In the genomic region with DNA sequence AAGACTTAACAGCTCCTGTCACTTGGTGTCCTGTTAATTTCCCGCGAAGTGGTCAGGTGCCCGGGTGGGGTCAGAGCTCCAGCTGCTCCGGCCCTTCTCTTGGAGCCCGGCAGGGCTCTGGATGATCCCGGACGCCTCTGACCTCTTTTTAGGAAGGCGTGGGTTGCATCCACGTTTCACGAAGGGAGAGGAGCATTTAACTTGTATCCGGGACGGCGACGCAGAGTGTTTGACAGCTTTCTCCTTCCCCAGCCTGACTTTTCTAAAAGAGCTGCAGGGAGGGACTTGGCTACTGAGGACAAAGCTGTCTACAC, we compare ENCODE assay signal across 6 cellular contexts. TPM values are rescaled to one million over a fixed set of nuclear protein-coding genes. Genes with fewer than 3 reads are reported as not detected.
DNase-seq lines count a peak whose midpoint lies in the region; ATAC-seq and TF ChIP-seq lines count a peak whose summit lies in the region.

No MANE protein-coding gene starts in this region.

- peaks cover 6% of the 10 kb centered on the region; the same call in 1 of the 2 replicates for H3K9me3 ChIP-seq in MG63

- ATAC-seq in HG03135 (IDR thresholded peaks at IDR 0.05; ENCODE audit: unreplicated experiment) = no peak

- H3K27me3 ChIP-seq in MG63 = no peaks in the 10 kb centered on the region

- H3K27ac ChIP-seq in C4-2B = peak overlapping the region; percentile 62

- TF ChIP-seq CTCF in C4-2B (conservative IDR thresholded peaks at IDR 0.05) = no peak
- TF ChIP-seq CTCF in fibroblast of villous mesenchyme (IDR thresholded peaks at IDR 0.05; ENCODE audit: insufficient read depth, low read depth, low read length) = no peak

- H3K4me1 Mint-ChIP-seq in stimulated activated naive CD8-positive, alpha-beta T cell treated with anti-CD3 and anti-CD28 coated beads, Interleukin-15, Interleukin-2, amounts not matched to agents 100 ng/mL and 50 ng/mL, for 24 hours (ENCODE audit: low read depth) = peaks cover 13% of the 10 kb centered on the region

- H3K4me3 ChIP-seq in MG63 (peak overlapping the region; percentile 63), fibroblast of villous mesenchyme (ENCODE audit: low read depth, low read length) (peak overlapping the region; percentile 93)

- H3K27ac Mint-ChIP-seq in stimulated activated naive CD8-positive, alpha-beta T cell treated with anti-CD3 and anti-CD28 coated beads, Interleukin-15, Interleukin-2, amounts not matched to agents 100 ng/mL and 50 ng/mL, for 24 hours = peak overlapping the region; percentile 96

- H3K9me3 Mint-ChIP-seq in stimulated activated naive CD8-positive, alpha-beta T cell treated with anti-CD3 and anti-CD28 coated beads, Interleukin-15, Interleukin-2, amounts not matched to agents 100 ng/mL and 50 ng/mL, for 24 hours = peaks cover 22% of the 10 kb centered on the region

- H3K4me3 Mint-ChIP-seq in stimulated activated naive CD8-positive, alpha-beta T cell treated with anti-CD3 and anti-CD28 coated beads, Interleukin-15, Interleukin-2, amounts not matched to agents 100 ng/mL and 50 ng/mL, for 24 hours = peak overlapping the region; percentile 96

- H3K27me3 Mint-ChIP-seq in stimulated activated naive CD8-positive, alpha-beta T cell treated with anti-CD3 and anti-CD28 coated beads, Interleukin-15, Interleukin-2, amounts not matched to agents 100 ng/mL and 50 ng/mL, for 24 hours = no peaks in the 10 kb centered on the region

- peaks cover 28% of the 10 kb centered on the region for H3K36me3 Mint-ChIP-seq in stimulated activated naive CD8-positive, alpha-beta T cell treated with anti-CD3 and anti-CD28 coated beads, Interleukin-15, Interleukin-2, amounts not matched to agents 100 ng/mL and 50 ng/mL, for 24 hours (ENCODE audit: low read depth)

- H3K36me3 ChIP-seq in MG63 = no peaks in the 10 kb centered on the region

- no peak for DNase-seq in MG63
- no peak for DNase-seq in fibroblast of villous mesenchyme (ENCODE audit: low read depth)
- DNase-seq in globus pallidus (ENCODE audit: low spot score) = no peak

RNA-seq across cellular contexts. Expression of a gene that starts 0.7 kb away (rescaled TPM):
- 2.3 and 4.5 TPM in 2 replicates for total RNA-seq in MG63 (2014; rRNA removed; shearing (Covaris generic); ENCODE audit: low replicate concordance)
- 5.8 and 10.8 TPM in 2 replicates for total RNA-seq in fibroblast of villous mesenchyme

RNA-seq across cellular contexts. Expression of a gene that starts 18.1 kb away (rescaled TPM):
- 1.2 and 3.9 TPM in 2 replicates for total RNA-seq in MG63 (2014; rRNA removed; shearing (Covaris generic); ENCODE audit: low replicate concordance)
- 2.6 and 3.9 TPM in 2 replicates for total RNA-seq in fibroblast of villous mesenchyme

RNA-seq across cellular contexts. Expression of a gene that starts 33.6 kb away (rescaled TPM):
- total RNA-seq in MG63 (2014; rRNA removed; shearing (Covaris generic); ENCODE audit: low replicate concordance) = 1.4 and 1.6 TPM in 2 replicates
- 7.4 and 10.4 TPM in 2 replicates for total RNA-seq in fibroblast of villous mesenchyme

RNA-seq across cellular contexts. Expression of a gene that starts 40.5 kb away (rescaled TPM):
- total RNA-seq in MG63 (2014; rRNA removed; shearing (Covaris generic); ENCODE audit: low replicate concordance) = 2.2 and 9.1 TPM in 2 replicates
- total RNA-seq in fibroblast of villous mesenchyme = 6.1 and 6.9 TPM in 2 replicates

RNA-seq across cellular contexts. Expression of a gene that starts 49.6 kb away (rescaled TPM):
- 6.8 and 8.6 TPM in 2 replicates for total RNA-seq in MG63 (2014; rRNA removed; shearing (Covaris generic); ENCODE audit: low replicate concordance)
- 18.4 and 25.5 TPM in 2 replicates for total RNA-seq in fibroblast of villous mesenchyme
